ENCODE assay signal across 16 cellular contexts in the genomic region with DNA sequence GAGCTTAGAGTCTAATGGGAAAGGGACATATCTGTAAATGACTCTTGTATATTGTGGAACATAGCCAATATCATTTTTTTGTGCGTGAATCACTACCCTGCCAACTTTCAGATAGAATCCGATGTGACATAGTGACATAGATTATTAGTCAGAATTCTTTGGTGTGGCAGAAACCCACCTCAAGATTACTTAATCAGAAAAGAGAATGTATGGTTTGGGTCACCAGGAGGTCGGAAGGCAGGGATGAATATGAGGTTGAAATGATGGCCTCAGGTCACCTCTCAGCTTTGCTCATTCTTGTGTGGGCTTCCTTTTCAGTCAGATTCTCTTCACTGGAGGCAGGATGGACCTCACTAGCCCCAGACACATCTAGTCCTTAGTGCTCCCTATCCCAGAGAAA. TPM values are rescaled to one million over a fixed set of nuclear protein-coding genes. Genes with fewer than 3 reads are reported as not detected.
DNase-seq lines count a peak whose midpoint lies in the region; ATAC-seq and TF ChIP-seq lines count a peak whose summit lies in the region.
"Had no signal": no experiment of that assay in that cellular context is flagged by ENCODE, and none has a peak within 500 bp of the region (broad histone marks: within the 10 kb centered on the region; RNA-seq: fewer than 3 reads in every experiment).

No MANE protein-coding gene starts in this region.

- H3K27me3 ChIP-seq in CD8-positive, alpha-beta T cell (ENCODE audit: insufficient read depth, low read length), result no peaks in the 10 kb centered on the region
- H3K27me3 ChIP-seq in endodermal cell (ENCODE audit: control insufficient read depth, insufficient read depth, low read length, poor library complexity, severe bottlenecking), result no peaks in the 10 kb centered on the region
- no peaks in the 10 kb centered on the region for H3K27me3 ChIP-seq in upper lobe of right lung
- H3K27me3 ChIP-seq: ascending aorta, foreskin keratinocyte had no signal

- peaks cover 34% of the 10 kb centered on the region for H3K36me3 Mint-ChIP-seq in CD8-positive, alpha-beta T cell
- H3K36me3 Mint-ChIP-seq in endodermal cell (ENCODE audit: low read depth), result peaks cover 28% of the 10 kb centered on the region

- no peak for DNase-seq in CD8-positive, alpha-beta T cell
- DNase-seq in EH (ENCODE audit: low read depth) (peak; percentile 65), endodermal cell (no peak), NCI-H345 (lab: John Stamatoyannopoulos, UW) (no peak), upper lobe of right lung (no peak)
- DNase-seq: activated naive CD4-positive, alpha-beta T cell treated with Interleukin-2 at 50 U/mL for 16 hours; AML-193; DND-41; foreskin keratinocyte; NCI-H2107; NCI-H526; SIG-M5 had no signal

- peak overlapping the region; percentile 32 for H3K27ac Mint-ChIP-seq in CD8-positive, alpha-beta T cell
- peak overlapping the region; percentile 6 for H3K27ac Mint-ChIP-seq in endodermal cell

- no peak overlapping the region for H3K4me3 Mint-ChIP-seq in CD8-positive, alpha-beta T cell
- no peak overlapping the region for H3K4me3 Mint-ChIP-seq in endodermal cell

- H3K27me3 Mint-ChIP-seq in CD8-positive, alpha-beta T cell (ENCODE audit: low read depth), result no peaks in the 10 kb centered on the region
- no peaks in the 10 kb centered on the region for H3K27me3 Mint-ChIP-seq in endodermal cell (ENCODE audit: insufficient read depth)

- ATAC-seq in CD8-positive, alpha-beta T cell, result no peak
- peak; percentile 55 for ATAC-seq in SK-N-SH treated with all-trans-retinoic acid at 6 μM for 48 hours
- ATAC-seq in GM19463 (IDR thresholded peaks at IDR 0.05; ENCODE audit: unreplicated experiment), result no peak
- no peak for ATAC-seq in upper lobe of right lung
- ATAC-seq: foreskin keratinocyte had no signal

- intact Hi-C loops in CD8-positive, alpha-beta T cell (cut with DNase I, micrococcal nuclease), result no loop called here
- intact Hi-C loops in upper lobe of right lung (cut with DNase I), result no loop called here

- CTCF ChIA-PET in CD8-positive, alpha-beta T cell (lab: Charles Lee), result interaction anchor here (1.0 kb wide), 1 partner anchor 20 kb away, joined by 3 read pairs; no protein-coding TSS in a partner anchor

- H3K9me3 Mint-ChIP-seq in CD8-positive, alpha-beta T cell, result no peaks in the 10 kb centered on the region
- no peaks in the 10 kb centered on the region for H3K9me3 Mint-ChIP-seq in endodermal cell

- H3K4me1 ChIP-seq in CD8-positive, alpha-beta T cell (ENCODE audit: insufficient read depth, low read length), result peaks cover 6% of the 10 kb centered on the region
- no peaks in the 10 kb centered on the region for H3K4me1 ChIP-seq in endodermal cell (ENCODE audit: control insufficient read depth, insufficient read depth, low read length)
- no peaks in the 10 kb centered on the region for H3K4me1 ChIP-seq in upper lobe of right lung
- H3K4me1 ChIP-seq: ascending aorta had no signal

- no peak overlapping the region for H3K27ac ChIP-seq in CD8-positive, alpha-beta T cell (ENCODE audit: low read depth, low read length)
- H3K27ac ChIP-seq in endodermal cell (ENCODE audit: low read depth, low read length) (no peak overlapping the region), upper lobe of right lung (no peak overlapping the region)
- H3K27ac ChIP-seq: ascending aorta, foreskin keratinocyte, thoracic aorta had no signal

- POLR2A ChIA-PET in CD8-positive, alpha-beta T cell (lab: Charles Lee), result interaction anchor here (0.9 kb wide), 1 partner anchor 23 kb away, joined by 3 read pairs; no protein-coding TSS in a partner anchor

- no peak overlapping the region for H3K4me3 ChIP-seq in CD8-positive, alpha-beta T cell (ENCODE audit: low read depth, low read length)
- H3K4me3 ChIP-seq in endodermal cell (ENCODE audit: low read length), result no peak overlapping the region
- H3K4me3 ChIP-seq in upper lobe of right lung, result no peak overlapping the region
- H3K4me3 ChIP-seq: ascending aorta, thoracic aorta had no signal

- H3K9me3 ChIP-seq in CD8-positive, alpha-beta T cell (ENCODE audit: low read length), result no peaks in the 10 kb centered on the region
- H3K9me3 ChIP-seq in endodermal cell (ENCODE audit: control insufficient read depth, low read length) (no peaks in the 10 kb centered on the region), upper lobe of right lung (no peaks in the 10 kb centered on the region)
- H3K9me3 ChIP-seq: ascending aorta, thoracic aorta had no signal

- peaks cover 11% of the 10 kb centered on the region for H3K4me1 Mint-ChIP-seq in CD8-positive, alpha-beta T cell (ENCODE audit: low read depth)
- H3K4me1 Mint-ChIP-seq in endodermal cell, result peaks cover 11% of the 10 kb centered on the region

- no peak for TF ChIP-seq CTCF in CD8-positive, alpha-beta T cell (IDR thresholded peaks at IDR 0.05)
- TF ChIP-seq CTCF in endodermal cell (conservative IDR thresholded peaks at IDR 0.05) (no peak), upper lobe of right lung (IDR thresholded peaks at IDR 0.05) (no peak)

- WGBS in endodermal cell (ENCODE audit: insufficient coverage in 1 of 2, insufficient read length in 1 of 2), 2 experiments, result 98 to 100% methylated on average over 2 to 3 of the region's 3 CpGs

- no peaks in the 10 kb centered on the region for H3K36me3 ChIP-seq in CD8-positive, alpha-beta T cell (ENCODE audit: insufficient read depth, low read length)
- H3K36me3 ChIP-seq in endodermal cell (ENCODE audit: control insufficient read depth, insufficient read depth, low read length) (peaks cover 46% of the 10 kb centered on the region), upper lobe of right lung (no peaks in the 10 kb centered on the region)
- H3K36me3 ChIP-seq: thoracic aorta had no signal

- no peak overlapping the region for H3K9ac ChIP-seq in endodermal cell (ENCODE audit: extremely low read depth, low read length, poor library complexity, severe bottlenecking)

TF ChIP-seq in SK-N-SH treated with all-trans-retinoic acid at 6 μM for 48 hours, 23 proteins besides CTCF, POLR2A, EP300 and RAD21 (continues in another document):
- TF ChIP-seq OSR1 (CRISPR knock-in tag; IDR thresholded peaks at IDR 0.05), result no peak
- TF ChIP-seq, protein P1, sequence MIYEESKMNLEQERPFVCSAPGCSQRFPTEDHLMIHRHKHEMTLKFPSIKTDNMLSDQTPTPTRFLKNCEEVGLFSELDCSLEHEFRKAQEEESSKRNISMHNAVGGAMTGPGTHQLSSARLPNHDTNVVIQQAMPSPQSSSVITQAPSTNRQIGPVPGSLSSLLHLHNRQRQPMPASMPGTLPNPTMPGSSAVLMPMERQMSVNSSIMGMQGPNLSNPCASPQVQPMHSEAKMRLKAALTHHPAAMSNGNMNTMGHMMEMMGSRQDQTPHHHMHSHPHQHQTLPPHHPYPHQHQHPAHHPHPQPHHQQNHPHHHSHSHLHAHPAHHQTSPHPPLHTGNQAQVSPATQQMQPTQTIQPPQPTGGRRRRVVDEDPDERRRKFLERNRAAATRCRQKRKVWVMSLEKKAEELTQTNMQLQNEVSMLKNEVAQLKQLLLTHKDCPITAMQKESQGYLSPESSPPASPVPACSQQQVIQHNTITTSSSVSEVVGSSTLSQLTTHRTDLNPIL (CRISPR knock-in tag; IDR thresholded peaks at IDR 0.05; ENCODE audit: low read depth), result no peak
- no peak for TF ChIP-seq ZC3H10 (CRISPR knock-in tag; IDR thresholded peaks at IDR 0.05)
- no peak for TF ChIP-seq ARNTL (CRISPR knock-in tag; IDR thresholded peaks at IDR 0.05; ENCODE audit: borderline replicate concordance, low read depth)
- no peak for TF ChIP-seq BACH2 (CRISPR knock-in tag; IDR thresholded peaks at IDR 0.05; ENCODE audit: borderline replicate concordance)
- no peak for TF ChIP-seq PATZ1 (CRISPR knock-in tag; IDR thresholded peaks at IDR 0.05; ENCODE audit: borderline replicate concordance)
- TF ChIP-seq SNAI2 (CRISPR knock-in tag; IDR thresholded peaks at IDR 0.05), result no peak

RNA-seq across cellular contexts. Expression of gene SNAPC5, which starts 41.4 kb away (rescaled TPM):
- total RNA-seq in CD8-positive, alpha-beta T cell, result 10 to 100 TPM; 22.3 to 25.3 TPM
- total RNA-seq in endodermal cell (10 to 100 TPM; 25.4 to 27.4 TPM), upper lobe of right lung (29.9 TPM)
- polyA plus RNA-seq in endodermal cell (2013, experiment 1 of 2), result 22.0 TPM
- polyA plus RNA-seq in endodermal cell (2013, experiment 2 of 2), result 25.3 TPM

RNA-seq across cellular contexts. Expression of gene RPL4, which starts 48.4 kb away (rescaled TPM):
- total RNA-seq in CD8-positive, alpha-beta T cell, result 1,000 to 10,000 TPM; 4,516 to 4,651 TPM
- total RNA-seq in endodermal cell, result 1,000 to 10,000 TPM; 2,700 to 3,227 TPM
- polyA plus RNA-seq in endodermal cell (2013, experiment 1 of 2), result 4,331 TPM
- polyA plus RNA-seq in endodermal cell (2013, experiment 2 of 2), result 4,059 TPM
- total RNA-seq in upper lobe of right lung, result 1,699 TPM

RNA-seq across cellular contexts. Expression of gene ZWILCH, which starts 48.9 kb away (rescaled TPM):
- total RNA-seq in CD8-positive, alpha-beta T cell, result 1 to 10 TPM; 7.9 to 8.5 TPM
- total RNA-seq in endodermal cell (10 to 100 TPM; 37.3 to 44.2 TPM), upper lobe of right lung (4.6 TPM)
- 41.3 TPM for polyA plus RNA-seq in endodermal cell (2013, experiment 1 of 2)
- polyA plus RNA-seq in endodermal cell (2013, experiment 2 of 2), result 36.1 TPM
